ENCODE assay signal across 10 cellular contexts in the genomic region with DNA sequence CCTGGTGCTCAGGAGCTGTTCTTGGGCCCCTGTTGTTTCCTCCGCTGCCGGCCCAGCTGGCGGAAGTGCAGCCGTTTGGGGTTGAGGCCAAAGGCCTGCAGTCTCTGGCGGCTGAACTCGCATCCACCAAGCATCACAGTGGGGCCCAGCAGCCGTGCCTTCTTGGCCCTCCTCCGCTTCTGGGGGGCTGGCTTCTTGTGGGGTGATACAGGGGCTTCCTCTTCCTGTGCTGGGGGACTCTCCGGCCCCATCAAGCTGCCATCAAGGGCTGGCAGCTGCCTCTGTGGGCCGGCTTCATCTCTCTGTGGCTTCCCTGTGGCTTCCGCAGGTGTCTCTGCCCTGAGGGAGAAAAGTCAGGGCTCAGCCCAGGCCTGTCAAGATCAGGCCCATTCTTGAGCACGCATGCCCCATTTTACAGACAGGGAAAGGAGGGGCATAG. TPM values are rescaled to one million over a fixed set of nuclear protein-coding genes. Genes with fewer than 3 reads are reported as not detected.
DNase-seq lines count a peak whose midpoint lies in the region; ATAC-seq and TF ChIP-seq lines count a peak whose summit lies in the region.
"Had no signal": no experiment of that assay in that cellular context is flagged by ENCODE, and none has a peak within 500 bp of the region (broad histone marks: within the 10 kb centered on the region; RNA-seq: fewer than 3 reads in every experiment).

No MANE protein-coding gene starts in this region.

- peak overlapping the region; percentile 75 to 76 for H3K4me3 Mint-ChIP-seq in effector memory CD8-positive, alpha-beta T cell
- H3K4me3 Mint-ChIP-seq: nephron had no signal

- H3K9me3 Mint-ChIP-seq in effector memory CD8-positive, alpha-beta T cell, result no peaks in the 10 kb centered on the region
- H3K9me3 Mint-ChIP-seq: nephron had no signal

- intact Hi-C loops in left ventricle myocardium superior (cut with micrococcal nuclease) (no loop called here), left ventricle myocardium inferior (cut with micrococcal nuclease) (no loop called here), upper lobe of right lung (cut with DNase I) (no loop called here)

- H3K27ac Mint-ChIP-seq in effector memory CD8-positive, alpha-beta T cell, result peak overlapping the region; percentile 93 to 94
- H3K27ac Mint-ChIP-seq: nephron had no signal

- H3K36me3 ChIP-seq in left ventricle myocardium inferior (peaks cover 100% of the 10 kb centered on the region), upper lobe of right lung (peaks cover 96% of the 10 kb centered on the region), HAP-1 (replicated peaks) (peaks cover 83% of the 10 kb centered on the region)

- H3K4me1 ChIP-seq in left ventricle myocardium inferior (no peaks in the 10 kb centered on the region), upper lobe of right lung (no peaks in the 10 kb centered on the region), HAP-1 (no peaks in the 10 kb centered on the region)
- H3K4me1 ChIP-seq: body of pancreas had no signal

- DNase-seq in left ventricle myocardium superior, result peak; percentile 34
- no peak for DNase-seq in left ventricle myocardium inferior
- peak in 3 of 5 donors; percentile 39 to 80 (median 43) for DNase-seq in T-helper 1 cell
- peak; percentile 63 to 70 (median 70) for DNase-seq in effector memory CD8-positive, alpha-beta T cell
- DNase-seq in upper lobe of right lung, result no peak
- DNase-seq in NK-92 treated with Interleukin-12 subunit alpha and Interleukin-12 subunit beta, amount 100 ng/mL, for 24 hours (lab: John Stamatoyannopoulos, UW), result no peak
- no peak for DNase-seq in HAP-1 (ENCODE audit: low spot score in 2 of 2)
- DNase-seq in hepatic stellate cell (ENCODE audit: low spot score), result no peak

- H3K36me3 Mint-ChIP-seq in effector memory CD8-positive, alpha-beta T cell (ENCODE audit: insufficient read depth), result peaks cover 87% of the 10 kb centered on the region

- TF ChIP-seq CTCF in left ventricle myocardium inferior (IDR thresholded peaks at IDR 0.05; ENCODE audit: borderline replicate concordance) (no peak), upper lobe of right lung (IDR thresholded peaks at IDR 0.05) (no peak)

- H3K9me3 ChIP-seq in left ventricle myocardium inferior (replicated peaks) (no peaks in the 10 kb centered on the region), upper lobe of right lung (no peaks in the 10 kb centered on the region), HAP-1 (no peaks in the 10 kb centered on the region)
- H3K9me3 ChIP-seq: body of pancreas had no signal

- ATAC-seq in left ventricle myocardium superior (no peak), upper lobe of right lung (peak; percentile 8)
- peak; percentile 88 for ATAC-seq in effector memory CD8-positive, alpha-beta T cell (replicated peaks)
- ATAC-seq: body of pancreas had no signal

- H3K4me1 Mint-ChIP-seq in effector memory CD8-positive, alpha-beta T cell (ENCODE audit: low read depth in 2 of 2), result peaks cover 35 to 40% of the 10 kb centered on the region in 2 donors
- H3K4me1 Mint-ChIP-seq: nephron had no signal

- no peak overlapping the region for H3K27ac ChIP-seq in left ventricle myocardium inferior (replicated peaks)
- no peak overlapping the region for H3K27ac ChIP-seq in upper lobe of right lung
- H3K27ac ChIP-seq: body of pancreas had no signal

- H3K27me3 Mint-ChIP-seq in effector memory CD8-positive, alpha-beta T cell, result no peaks in the 10 kb centered on the region

- H3K27me3 ChIP-seq in left ventricle myocardium inferior (ENCODE audit: low read depth), result no peaks in the 10 kb centered on the region
- no peaks in the 10 kb centered on the region for H3K27me3 ChIP-seq in upper lobe of right lung
- no peaks in the 10 kb centered on the region for H3K27me3 ChIP-seq in HAP-1 (ENCODE audit: low read depth)
- H3K27me3 ChIP-seq: body of pancreas had no signal

- in situ Hi-C loops in HAP-1 (cut with MboI; ENCODE audit: low sequenced_read_pairs), result no loop called here

- H3K4me3 ChIP-seq in left ventricle myocardium inferior (no peak overlapping the region), upper lobe of right lung (no peak overlapping the region), HAP-1 (no peak overlapping the region)
- H3K4me3 ChIP-seq: body of pancreas had no signal

RNA-seq across cellular contexts. Expression of gene ATG4D, which starts 10.3 kb away (rescaled TPM):
- total RNA-seq in left ventricle myocardium superior, result 61.4 TPM
- total RNA-seq in left ventricle myocardium inferior, result 48.7 TPM
- 21.0 TPM for total RNA-seq in upper lobe of right lung

RNA-seq across cellular contexts. Expression of gene KRI1, which starts 11.8 kb away (rescaled TPM):
- total RNA-seq in left ventricle myocardium superior (9.3 TPM), left ventricle myocardium inferior (10.2 TPM), upper lobe of right lung (19.6 TPM)

RNA-seq across cellular contexts. Expression of gene CDKN2D, which starts 14.8 kb away (rescaled TPM):
- total RNA-seq in left ventricle myocardium superior (8.3 TPM), left ventricle myocardium inferior (9.4 TPM), upper lobe of right lung (10.5 TPM)

RNA-seq across cellular contexts. Expression of gene AP1M2, which starts 33.1 kb away (rescaled TPM):
- total RNA-seq in left ventricle myocardium superior, result not detected
- total RNA-seq in left ventricle myocardium inferior, result not detected
- 37.8 TPM for total RNA-seq in upper lobe of right lung

RNA-seq across cellular contexts. Expression of gene S1PR5, which starts 36.7 kb away (rescaled TPM):
- not detected for total RNA-seq in left ventricle myocardium superior
- 0.11 TPM for total RNA-seq in left ventricle myocardium inferior
- total RNA-seq in upper lobe of right lung, result 2.1 TPM

Comparison
In these comparisons a context has a peak if more than half of its experiments do, and no peak if none do; other contexts are left out.
1. DNase-seq: peak in left ventricle myocardium superior (single experiment), T-helper 1 cell (3 of 5) and effector memory CD8-positive, alpha-beta T cell (3 of 3); none in left ventricle myocardium inferior (single experiment), upper lobe of right lung (single experiment), NK-92 treated with Interleukin-12 subunit alpha and Interleukin-12 subunit beta, amount 100 ng/mL, for 24 hours (single experiment), HAP-1 (0 of 2) and hepatic stellate cell (single experiment).